8 cellular contexts compared by ENCODE assay signal in the genomic region with DNA sequence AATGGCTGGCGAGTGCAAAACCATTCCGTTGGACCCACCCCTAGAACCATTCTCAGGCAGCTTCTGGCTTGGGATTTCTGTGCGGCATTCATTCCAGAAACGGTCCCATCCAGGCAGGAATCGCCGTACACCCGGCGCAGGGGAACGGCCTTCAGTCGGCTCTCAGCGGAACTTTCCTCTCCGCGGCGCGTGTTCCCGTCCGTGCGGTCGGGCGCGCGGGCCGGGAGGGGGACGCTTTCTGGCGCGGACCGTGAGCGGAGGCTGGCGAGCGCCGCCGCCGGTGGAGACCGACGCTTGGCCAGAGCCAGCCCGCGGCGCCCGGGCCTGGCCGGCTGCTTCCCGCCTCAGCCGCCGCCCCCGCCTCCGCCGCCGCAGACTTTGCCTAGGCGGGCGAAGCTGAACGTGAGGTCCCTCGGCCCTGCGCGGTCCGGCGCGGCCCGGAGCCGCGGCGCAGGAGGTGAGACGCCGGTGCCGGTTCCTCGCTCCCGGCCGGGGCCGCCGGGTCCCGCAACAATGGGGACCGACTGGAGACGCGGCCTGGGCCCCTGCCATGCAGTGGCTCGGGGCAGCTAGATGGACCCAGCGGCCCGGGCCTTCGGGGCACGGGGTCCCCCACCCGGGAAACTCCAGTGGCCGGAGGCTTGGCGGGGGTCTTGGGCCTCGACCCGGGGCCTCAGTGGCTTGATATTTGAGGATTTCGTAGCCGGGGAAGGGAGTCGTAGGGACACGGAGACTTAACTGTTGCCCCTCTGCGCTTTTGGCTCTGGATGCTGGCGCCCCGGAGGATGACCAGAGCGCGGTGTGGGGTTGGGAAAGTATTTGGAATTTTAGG. TPM values are rescaled to one million over a fixed set of nuclear protein-coding genes. Genes with fewer than 3 reads are reported as not detected.
DNase-seq lines count a peak whose midpoint lies in the region; ATAC-seq and TF ChIP-seq lines count a peak whose summit lies in the region.

A gene with protein sequence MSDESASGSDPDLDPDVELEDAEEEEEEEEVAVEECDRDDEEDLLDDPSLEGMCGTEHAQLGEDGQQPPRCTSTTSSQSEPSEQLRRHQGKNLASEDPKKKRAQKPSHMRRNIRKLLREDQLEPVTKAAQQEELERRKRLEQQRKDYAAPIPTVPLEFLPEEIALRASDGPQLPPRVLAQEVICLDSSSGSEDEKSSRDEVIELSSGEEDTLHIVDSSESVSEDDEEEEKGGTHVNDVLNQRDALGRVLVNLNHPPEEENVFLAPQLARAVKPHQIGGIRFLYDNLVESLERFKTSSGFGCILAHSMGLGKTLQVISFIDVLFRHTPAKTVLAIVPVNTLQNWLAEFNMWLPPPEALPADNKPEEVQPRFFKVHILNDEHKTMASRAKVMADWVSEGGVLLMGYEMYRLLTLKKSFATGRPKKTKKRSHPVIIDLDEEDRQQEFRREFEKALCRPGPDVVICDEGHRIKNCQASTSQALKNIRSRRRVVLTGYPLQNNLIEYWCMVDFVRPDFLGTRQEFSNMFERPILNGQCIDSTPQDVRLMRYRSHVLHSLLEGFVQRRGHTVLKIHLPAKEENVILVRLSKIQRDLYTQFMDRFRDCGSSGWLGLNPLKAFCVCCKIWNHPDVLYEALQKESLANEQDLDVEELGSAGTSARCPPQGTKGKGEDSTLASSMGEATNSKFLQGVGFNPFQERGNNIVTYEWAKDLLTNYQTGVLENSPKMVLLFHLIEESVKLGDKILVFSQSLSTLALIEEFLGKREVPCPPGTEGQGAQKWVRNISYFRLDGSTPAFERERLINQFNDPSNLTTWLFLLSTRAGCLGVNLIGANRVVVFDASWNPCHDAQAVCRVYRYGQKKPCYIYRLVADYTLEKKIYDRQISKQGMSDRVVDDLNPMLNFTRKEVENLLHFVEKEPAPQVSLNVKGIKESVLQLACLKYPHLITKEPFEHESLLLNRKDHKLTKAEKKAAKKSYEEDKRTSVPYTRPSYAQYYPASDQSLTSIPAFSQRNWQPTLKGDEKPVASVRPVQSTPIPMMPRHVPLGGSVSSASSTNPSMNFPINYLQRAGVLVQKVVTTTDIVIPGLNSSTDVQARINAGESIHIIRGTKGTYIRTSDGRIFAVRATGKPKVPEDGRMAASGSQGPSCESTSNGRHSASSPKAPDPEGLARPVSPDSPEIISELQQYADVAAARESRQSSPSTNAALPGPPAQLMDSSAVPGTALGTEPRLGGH (N-terminal part only) (plus strand): TSS at position 261 of the 832 bp plus-strand sequence. CDS start 51,702 bp downstream, outside the sequence.

- no peaks in the 10 kb centered on the region for H3K36me3 Mint-ChIP-seq in T-helper 17 cell (ENCODE audit: low read depth)

- no peaks in the 10 kb centered on the region for H3K27me3 Mint-ChIP-seq in T-helper 17 cell

- peak within 1 kb of the TSS; percentile 73 for H3K4me3 ChIP-seq in GM12864 (ENCODE audit: low read depth, low read length)
- peak within 1 kb of the TSS; percentile 85 to 93 for H3K4me3 ChIP-seq in HCT116 (replicated peaks in 1 of 2; ENCODE audit: low read depth in 1 of 2, low read length in 2 of 2)
- peak within 1 kb of the TSS; percentile 100 for H3K4me3 ChIP-seq in psoas muscle
- peak within 1 kb of the TSS; percentile 95 for H3K4me3 ChIP-seq in urinary bladder (ENCODE audit: low read depth, low read length)

- no peak for TF ChIP-seq POLR2A in HCT116 (IDR thresholded peaks at IDR 0.05; ENCODE audit: borderline replicate concordance, extremely low read depth, insufficient read depth, insufficient read length)

- CTCF ChIA-PET in HCT116 (lab: Charles Lee) = interaction anchor here (0.9 to 1.0 kb wide), 2 partner anchors 39 to 144 kb away, joined by 3 read pairs; a partner anchor contains a TSS

- POLR2A ChIA-PET in HCT116 (lab: Charles Lee) = interaction anchor here (0.7 to 1.1 kb wide), 2 partner anchors 38 to 40 kb away, joined by 3 to 5 read pairs; a partner anchor contains a TSS

- ATAC-seq in HCT116 (peak; percentile 89), T-helper 17 cell (peak; percentile 93), left ventricle myocardium superior (peak; percentile 99), psoas muscle (peak; percentile 97 to 99 (median 98))

- peaks cover 20% of the 10 kb centered on the region for H3K4me1 Mint-ChIP-seq in T-helper 17 cell

- H3K27me3 ChIP-seq in HCT116 (ENCODE audit: insufficient read depth, low read length) (no peaks in the 10 kb centered on the region), psoas muscle (ENCODE audit: insufficient read depth in 3 of 3, low read length in 2 of 3) (no peaks in the 10 kb centered on the region)

- no peaks in the 10 kb centered on the region for H3K9me2 ChIP-seq in HCT116 (ENCODE audit: insufficient read depth)

- no peaks in the 10 kb centered on the region for H4K20me1 ChIP-seq in HCT116 (ENCODE audit: insufficient read depth)

- peaks cover 0 to 24% of the 10 kb centered on the region in 2 experiments; a peak in 3 of 4 replicates for H3K4me1 ChIP-seq in HCT116 (ENCODE audit: control insufficient read depth in 1 of 2, insufficient read depth in 2 of 2, low read length in 2 of 2)
- H3K4me1 ChIP-seq in psoas muscle = peaks cover 17% of the 10 kb centered on the region
- H3K4me1 ChIP-seq in urinary bladder (ENCODE audit: insufficient read depth) = no peaks in the 10 kb centered on the region

- peak within 1 kb of the TSS; percentile 97 for H3K4me3 Mint-ChIP-seq in T-helper 17 cell

- H3K27ac ChIP-seq in HCT116 (ENCODE audit: low read depth, low read length) (peak within 1 kb of the TSS; percentile 80), psoas muscle (peak within 1 kb of the TSS; percentile 91), urinary bladder (ENCODE audit: low read depth) (peak within 1 kb of the TSS; percentile 86)

- intact Hi-C loops in HCT116 (cut with micrococcal nuclease) (no loop called here), left ventricle myocardium superior (cut with micrococcal nuclease) (no loop called here), psoas muscle (cut with DNase I) (loop anchor here in 1 of 2 donors (5.0 kb wide), 1 partner anchor 36 kb away; a partner anchor contains a TSS)

- H3K27ac Mint-ChIP-seq in T-helper 17 cell = peak within 1 kb of the TSS; percentile 97

- peak within 1 kb of the TSS; percentile 82 for H3K4me2 ChIP-seq in HCT116 (ENCODE audit: low read length)

- RAD21 ChIA-PET in HCT116 (lab: Charles Lee; ENCODE audit: low non-redundant PET in 1 of 2, low total read pairs in 2 of 2, uncharacterized antibody in 2 of 2, unreplicated experiment in 2 of 2) = no interaction called here

- TF ChIP-seq RAD21 in HCT116 (IDR thresholded peaks at IDR 0.05; ENCODE audit: low read depth) = no peak

- no TSS peak for BruUV-seq in HCT116 (replicated peaks; lab: Mats Ljungman, UMichigan)

- H3K9me3 ChIP-seq in HCT116 (ENCODE audit: control insufficient read depth in 1 of 2, insufficient read depth in 1 of 2, low read depth in 1 of 2, low read length in 2 of 2) (no peaks in the 10 kb centered on the region), T-helper 17 cell (ENCODE audit: control insufficient read depth, low read length, poor library complexity, severe bottlenecking) (no peaks in the 10 kb centered on the region), psoas muscle (no peaks in the 10 kb centered on the region)

- H3K79me2 ChIP-seq in HCT116 (ENCODE audit: insufficient read depth, low read length) = peaks cover 52% of the 10 kb centered on the region

- peak within 1 kb of the TSS; percentile 96 for H3K9ac ChIP-seq in HCT116 (ENCODE audit: low read length)

- 0 to 1% (median 0%) methylated on average over 76 to 91 of the region's 91 CpGs for WGBS in psoas muscle, 3 donors
- under 1% methylated on average over 91 of the region's 91 CpGs for WGBS in urinary bladder

- peak within 1 kb of the TSS; percentile 92 for H2AFZ ChIP-seq in HCT116 (ENCODE audit: low read depth, low read length, poor library complexity, severe bottlenecking)

- peaks cover 0 to 2% of the 10 kb centered on the region in 2 experiments; a peak in 2 of 4 replicates for H3K36me3 ChIP-seq in HCT116 (ENCODE audit: control insufficient read depth in 1 of 2, insufficient read depth in 2 of 2, low read length in 2 of 2)
- H3K36me3 ChIP-seq in psoas muscle (ENCODE audit: insufficient read depth in 1 of 2, low read depth in 1 of 2) = peaks cover 4 to 27% of the 10 kb centered on the region in 2 donors
- H3K36me3 ChIP-seq in urinary bladder (ENCODE audit: insufficient read depth) = no peaks in the 10 kb centered on the region

- TF ChIP-seq CTCF in GM12864 (IDR thresholded peaks at IDR 0.05; ENCODE audit: low read depth, low read length, missing control alignments) (peak; percentile 39), HCT116 (IDR thresholded peaks at IDR 0.05 in 2 of 3, conservative IDR thresholded peaks at IDR 0.05 in 1 of 3; ENCODE audit: borderline replicate concordance in 1 of 3, insufficient read depth in 1 of 3, low read depth in 2 of 3, low read length in 2 of 3) (peak in 1 of 3 experiments; percentile 9; a peak in 1 of 6 replicates), psoas muscle (IDR thresholded peaks at IDR 0.05) (peak; percentile 42)

- DNase-seq in GM12864 (ENCODE audit: low read depth) (peak; percentile 39), HCT116 (ENCODE audit: low read depth, low spot score) (peak; percentile 56), NAMALWA (ENCODE audit: low spot score) (peak; percentile 52), T-helper 17 cell (peak; percentile 60 to 76 (median 65)), amygdala (lab: John Stamatoyannopoulos, UW) (peak in 54 of 56 donors; percentile 12 to 86 (median 64)), left ventricle myocardium superior (peak; percentile 92), psoas muscle (peak; percentile 86 to 90)

TF ChIP-seq in HCT116, 20 proteins besides CTCF, POLR2A, EP300 and RAD21 (continues in another document):
- TF ChIP-seq EGR1 (IDR thresholded peaks at IDR 0.05; ENCODE audit: low read depth) (0 out of 2 replicates have a peak, but pooled peaks have one; percentile 14), ZNF274 (IDR thresholded peaks at IDR 0.05; ENCODE audit: low read depth, low read length) (no peak), POLR2AphosphoS5 (IDR thresholded peaks at IDR 0.05; ENCODE audit: low read depth, low read length) (peak; percentile 86), EZH2 (IDR thresholded peaks at IDR 0.05) (no peak), CEBPB (IDR thresholded peaks at IDR 0.05; ENCODE audit: low read depth) (no peak), TCF7L2 (IDR thresholded peaks at IDR 0.05; ENCODE audit: borderline replicate concordance, extremely low read depth, insufficient read depth, insufficient read length) (peak; percentile 67), SP1 (IDR thresholded peaks at IDR 0.05; ENCODE audit: low read depth) (peak; percentile 72; the same call in 1 of the 2 replicates)

RNA-seq across cellular contexts. Expression of the gene that starts here (rescaled TPM):
- total RNA-seq in HCT116 (2021; ENCODE audit: unreplicated experiment) (20.2 TPM), T-helper 17 cell (10 to 100 TPM; 37.8 to 41.1 TPM), left ventricle myocardium superior (10.4 TPM), psoas muscle (10 to 100 TPM; 11.4 to 15.6 (median 13.5) TPM), urinary bladder (24.9 TPM)
- polyA plus RNA-seq in HCT116 (2012) = 6.2 and 6.3 TPM in 2 replicates
- polyA plus RNA-seq in psoas muscle (1 to 10 TPM; 2.1 to 9.4 (median 2.8) TPM), urinary bladder (5.5 TPM)

Comparison
In these comparisons a context has a peak if more than half of its experiments do, and no peak if none do; other contexts are left out.
1. Peak in every context shown above with its lines: DNase-seq, ATAC-seq, H3K4me3 ChIP-seq and H3K27ac ChIP-seq.
2. DNase-seq: peak in every context shown above with its lines; median percentile 92 in left ventricle myocardium superior; 88 in psoas muscle; 65 in T-helper 17 cell; 64 in amygdala; 56 in HCT116; 52 in NAMALWA; 39 in GM12864.